22 cellular contexts compared by ENCODE assay signal in the genomic region with DNA sequence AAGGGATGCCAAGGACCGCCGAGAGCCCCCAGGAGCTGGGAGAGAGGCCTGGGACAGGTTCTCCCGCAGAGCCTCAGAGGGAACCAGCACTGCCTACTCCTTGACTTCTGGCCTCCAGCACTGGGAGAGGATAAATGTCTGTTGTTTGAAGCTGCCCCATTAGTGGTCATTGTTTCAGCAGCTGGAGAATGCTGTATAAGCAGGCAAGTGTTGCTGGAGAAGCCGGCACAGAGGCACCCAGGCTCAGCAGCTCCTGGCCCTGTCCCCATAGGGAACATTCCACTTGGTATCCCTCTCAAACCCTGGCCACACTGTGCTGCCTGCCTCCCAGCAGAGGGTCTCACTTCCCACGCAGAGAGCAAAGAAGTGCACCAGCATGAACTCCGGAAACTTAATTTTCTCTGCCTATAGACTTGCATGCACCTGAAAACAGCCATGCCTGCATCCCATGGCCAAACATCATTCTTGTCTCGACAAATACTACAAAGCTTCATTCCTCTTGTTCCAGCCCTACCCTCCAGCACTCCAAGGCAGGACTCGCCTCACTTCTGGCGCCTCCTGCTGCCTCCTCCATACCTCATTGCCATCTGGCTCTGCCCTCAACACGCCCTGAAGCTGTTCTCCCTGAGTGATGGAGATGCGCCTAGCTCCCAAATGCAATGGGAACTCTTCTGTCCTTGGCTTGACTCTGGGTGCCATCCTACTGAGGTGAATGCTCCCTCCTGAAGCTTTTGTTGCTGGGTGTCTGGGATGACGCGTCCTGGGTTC.
A peak's percentile ranks its signal among the peaks of the same experiment; 100 is the strongest.
DNase-seq lines count a peak whose midpoint lies in the region; ATAC-seq, FAIRE-seq and TF ChIP-seq lines count a peak whose summit lies in the region.
"Had no signal": no experiment of that assay in that cellular context is flagged by ENCODE, and none has a peak within 500 bp of the region (broad histone marks: within the 10 kb centered on the region; RNA-seq: fewer than 3 reads in every experiment).

No MANE protein-coding gene starts in this region.

- H3K4me1 ChIP-seq in left ventricle myocardium inferior: peaks cover 12% of the 10 kb centered on the region

- no peak overlapping the region for H3K27ac Mint-ChIP-seq in osteocyte (ENCODE audit: unreplicated experiment)
- H3K27ac Mint-ChIP-seq: activated T-helper 17 cell treated with anti-CD3 and anti-CD28 coated beads, Interleukin-2, amount 50 U/mL, for 72 hours; dendritic cell treated with granulocyte-macrophage colony-stimulating factor and Interleukin-4, amounts not matched to agents 40 ng/mL and 50 ng/mL, for 4 days had no signal

- H3K27ac ChIP-seq in caudate nucleus (ENCODE audit: low read depth, low read length) (peak overlapping the region; percentile 65), layer of hippocampus (ENCODE audit: low read depth, low read length) (peak overlapping the region; percentile 91), RWPE1 (no peak overlapping the region), left ventricle myocardium inferior (replicated peaks) (no peak overlapping the region)
- H3K27ac ChIP-seq: brain microvascular endothelial cell, epithelial cell of prostate, spleen had no signal

- intact Hi-C loops in Right ventricle myocardium inferior (cut with DNase I) (no loop called here), left ventricle myocardium inferior (cut with micrococcal nuclease) (no loop called here)

- peak; percentile 52 for FAIRE-seq in HTR-8/SVneo (lab: Jason Lieb, UNC)

- no peaks in the 10 kb centered on the region for H3K9me3 Mint-ChIP-seq in osteocyte (ENCODE audit: unreplicated experiment)
- H3K9me3 Mint-ChIP-seq: activated T-helper 17 cell treated with anti-CD3 and anti-CD28 coated beads, Interleukin-2, amount 50 U/mL, for 72 hours; dendritic cell treated with granulocyte-macrophage colony-stimulating factor and Interleukin-4, amounts not matched to agents 40 ng/mL and 50 ng/mL, for 4 days; neural crest cell had no signal

- TF ChIP-seq CTCF in RWPE1 (conservative IDR thresholded peaks at IDR 0.05; ENCODE audit: low read depth) (no peak), osteocyte (IDR thresholded peaks at IDR 0.05) (no peak), left ventricle myocardium inferior (IDR thresholded peaks at IDR 0.05; ENCODE audit: borderline replicate concordance) (no peak)

- H3K36me3 Mint-ChIP-seq in osteocyte (ENCODE audit: unreplicated experiment): no peaks in the 10 kb centered on the region
- H3K36me3 Mint-ChIP-seq: CD4-positive, CD25-positive, alpha-beta regulatory T cell had no signal

- CTCF ChIA-PET in RWPE1 (lab: Yijun Ruan, JAX): interaction anchor here (1.3 to 1.5 kb wide), 2 partner anchors 8 to 129 kb away, joined by 3 to 4 read pairs; no protein-coding TSS in a partner anchor

- ATAC-seq in Right ventricle myocardium inferior: no peak
- ATAC-seq: activated T-helper 17 cell treated with anti-CD3 and anti-CD28 coated beads, Interleukin-2, amount 50 U/mL, for 72 hours; left colon had no signal

- POLR2A ChIA-PET in RWPE1 (lab: Yijun Ruan, JAX; ENCODE audit: low non-redundant PET): no interaction called here

- no peaks in the 10 kb centered on the region for H3K27me3 Mint-ChIP-seq in osteocyte (ENCODE audit: unreplicated experiment)
- H3K27me3 Mint-ChIP-seq: activated T-helper 17 cell treated with anti-CD3 and anti-CD28 coated beads, Interleukin-2, amount 50 U/mL, for 72 hours had no signal

- H3K27me3 ChIP-seq in layer of hippocampus (ENCODE audit: control insufficient read depth, insufficient read depth, low read length): no peaks in the 10 kb centered on the region
- H3K27me3 ChIP-seq in left ventricle myocardium inferior (ENCODE audit: low read depth): peaks cover 15% of the 10 kb centered on the region
- H3K27me3 ChIP-seq: brain microvascular endothelial cell had no signal

- DNase-seq in DMS 273 (lab: John Stamatoyannopoulos, UW; ENCODE audit: unreplicated experiment): peak; percentile 52
- DNase-seq in HTR-8/SVneo (ENCODE audit: insufficient read length, low spot score): no peak
- peak in 20 of 61 donors; percentile 6 to 51 (median 18) for DNase-seq in caudate nucleus (lab: John Stamatoyannopoulos, UW)
- no peak for DNase-seq in RWPE1 (ENCODE audit: low spot score)
- no peak for DNase-seq in osteocyte (ENCODE audit: extremely low spot score, unreplicated experiment)
- DNase-seq in Right ventricle myocardium inferior (ENCODE audit: missing footprints): no peak
- no peak for DNase-seq in left ventricle myocardium inferior
- DNase-seq: activated CD4-positive, alpha-beta T cell treated with anti-CD3 and anti-CD28 coated beads for 4 hours; brain microvascular endothelial cell; CD4-positive, CD25-positive, alpha-beta regulatory T cell; DMS79 treated with DMSO at 0.1 percent for 48 hours; foreskin melanocyte; left colon; NCI-H187; NCI-H345; spleen; stimulated activated CD8-positive, alpha-beta memory T cell treated with anti-CD3 and anti-CD28 coated beads, Interleukin-4, amount 100 ng/mL, for 48 hours had no signal

- H3K9me3 ChIP-seq in left ventricle myocardium inferior (replicated peaks): no peaks in the 10 kb centered on the region
- H3K9me3 ChIP-seq: spleen had no signal

- no peak overlapping the region for H3K4me3 ChIP-seq in left ventricle myocardium inferior
- H3K4me3 ChIP-seq: spleen had no signal

- peaks cover 10% of the 10 kb centered on the region for H3K4me1 Mint-ChIP-seq in osteocyte (ENCODE audit: unreplicated experiment)

- no peaks in the 10 kb centered on the region for H3K36me3 ChIP-seq in left ventricle myocardium inferior
- H3K36me3 ChIP-seq: brain microvascular endothelial cell, spleen had no signal

- H3K4me3 Mint-ChIP-seq in osteocyte (ENCODE audit: unreplicated experiment): no peak overlapping the region
- H3K4me3 Mint-ChIP-seq: activated T-helper 17 cell treated with anti-CD3 and anti-CD28 coated beads, Interleukin-2, amount 50 U/mL, for 72 hours; CD4-positive, CD25-positive, alpha-beta regulatory T cell; dendritic cell treated with granulocyte-macrophage colony-stimulating factor and Interleukin-4, amounts not matched to agents 40 ng/mL and 50 ng/mL, for 4 days; neural crest cell had no signal

Comparison
In these comparisons a context has a peak if more than half of its experiments do, and no peak if none do; other contexts are left out.
1. H3K27ac ChIP-seq: peak in caudate nucleus (single experiment) and layer of hippocampus (single experiment); none in RWPE1 (single experiment) and left ventricle myocardium inferior (single experiment).